In the genomic region with DNA sequence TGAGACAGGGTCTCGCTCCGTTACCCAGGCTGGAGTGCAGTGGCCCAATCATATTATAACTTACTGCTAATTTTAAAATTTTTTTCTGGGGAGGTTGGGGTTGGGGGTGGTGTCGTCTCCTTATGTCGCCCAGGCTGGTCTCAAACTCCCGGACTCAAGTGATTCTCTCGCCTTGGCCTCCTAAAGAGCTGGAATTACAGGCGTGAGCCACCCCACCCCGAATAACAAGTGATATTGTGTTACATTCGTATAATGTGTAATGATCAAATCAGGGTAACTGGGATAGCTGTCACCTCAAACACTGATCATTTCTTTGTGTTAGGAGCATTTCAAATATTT, we compare ENCODE assay signal across 2 cellular contexts.
TF ChIP-seq lines count a peak whose summit lies in the region.

No MANE protein-coding gene starts in this region.

TF ChIP-seq in HCT116, 20 proteins besides CTCF, POLR2A, EP300 and RAD21 (continued from another document):
- TF ChIP-seq POLR2AphosphoS5 (IDR thresholded peaks at IDR 0.05; ENCODE audit: low read depth, low read length) = no peak
- no peak for TF ChIP-seq SIN3A (IDR thresholded peaks at IDR 0.05; ENCODE audit: low read depth)
- no peak for TF ChIP-seq ELF1 (IDR thresholded peaks at IDR 0.05; ENCODE audit: borderline replicate concordance, low read depth)
- TF ChIP-seq EZH2 (IDR thresholded peaks at IDR 0.05) = no peak
- TF ChIP-seq ZNF274 (IDR thresholded peaks at IDR 0.05; ENCODE audit: low read depth, low read length) = no peak
- TF ChIP-seq, protein P1, sequence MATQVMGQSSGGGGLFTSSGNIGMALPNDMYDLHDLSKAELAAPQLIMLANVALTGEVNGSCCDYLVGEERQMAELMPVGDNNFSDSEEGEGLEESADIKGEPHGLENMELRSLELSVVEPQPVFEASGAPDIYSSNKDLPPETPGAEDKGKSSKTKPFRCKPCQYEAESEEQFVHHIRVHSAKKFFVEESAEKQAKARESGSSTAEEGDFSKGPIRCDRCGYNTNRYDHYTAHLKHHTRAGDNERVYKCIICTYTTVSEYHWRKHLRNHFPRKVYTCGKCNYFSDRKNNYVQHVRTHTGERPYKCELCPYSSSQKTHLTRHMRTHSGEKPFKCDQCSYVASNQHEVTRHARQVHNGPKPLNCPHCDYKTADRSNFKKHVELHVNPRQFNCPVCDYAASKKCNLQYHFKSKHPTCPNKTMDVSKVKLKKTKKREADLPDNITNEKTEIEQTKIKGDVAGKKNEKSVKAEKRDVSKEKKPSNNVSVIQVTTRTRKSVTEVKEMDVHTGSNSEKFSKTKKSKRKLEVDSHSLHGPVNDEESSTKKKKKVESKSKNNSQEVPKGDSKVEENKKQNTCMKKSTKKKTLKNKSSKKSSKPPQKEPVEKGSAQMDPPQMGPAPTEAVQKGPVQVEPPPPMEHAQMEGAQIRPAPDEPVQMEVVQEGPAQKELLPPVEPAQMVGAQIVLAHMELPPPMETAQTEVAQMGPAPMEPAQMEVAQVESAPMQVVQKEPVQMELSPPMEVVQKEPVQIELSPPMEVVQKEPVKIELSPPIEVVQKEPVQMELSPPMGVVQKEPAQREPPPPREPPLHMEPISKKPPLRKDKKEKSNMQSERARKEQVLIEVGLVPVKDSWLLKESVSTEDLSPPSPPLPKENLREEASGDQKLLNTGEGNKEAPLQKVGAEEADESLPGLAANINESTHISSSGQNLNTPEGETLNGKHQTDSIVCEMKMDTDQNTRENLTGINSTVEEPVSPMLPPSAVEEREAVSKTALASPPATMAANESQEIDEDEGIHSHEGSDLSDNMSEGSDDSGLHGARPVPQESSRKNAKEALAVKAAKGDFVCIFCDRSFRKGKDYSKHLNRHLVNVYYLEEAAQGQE (IDR thresholded peaks at IDR 0.05; ENCODE audit: low read depth) = no peak
- no peak for TF ChIP-seq EZH2phosphoT487 (IDR thresholded peaks at IDR 0.05; ENCODE audit: borderline replicate concordance)
- no peak for TF ChIP-seq JUND (IDR thresholded peaks at IDR 0.05)
- TF ChIP-seq EGR1 (IDR thresholded peaks at IDR 0.05; ENCODE audit: low read depth) = no peak

TF ChIP-seq in neural cell, 6 proteins besides CTCF, POLR2A, EP300 and RAD21 (continued from another document):
- TF ChIP-seq, protein P1 (IDR thresholded peaks at IDR 0.05; ENCODE audit: borderline replicate concordance) = no peak
- TF ChIP-seq TAF1 (IDR thresholded peaks at IDR 0.05; ENCODE audit: low read depth) (no peak), MXI1 (conservative IDR thresholded peaks at IDR 0.05; ENCODE audit: poor library complexity, severe bottlenecking) (no peak)
